ENCODE assay signal across 18 cellular contexts in genomic region chr7:65975814-65976445, GRCh38.
"Had no signal": no experiment of that assay in that cellular context is flagged by ENCODE, and none has a peak within 500 bp of the region (broad histone marks: within the 10 kb centered on the region; RNA-seq: fewer than 3 reads in every experiment).

No MANE protein-coding gene starts in this region.

- FAIRE-seq: endothelial cell of umbilical vein had no signal

- H3K9me3 ChIP-seq: body of pancreas, colonic mucosa, thyroid gland had no signal

- H3K27me3 Mint-ChIP-seq: activated CD4-positive, alpha-beta T cell treated with anti-CD3 and anti-CD28 coated beads for 36 hours; activated naive CD8-positive, alpha-beta T cell; stimulated activated memory B cell treated with anti-CD40 and anti-IgM and Interleukin-4, amounts not matched to agents 10 μg/mL and 1 μg/mL and 100 μg/mL, for 72 hours had no signal

- H3K4me3 ChIP-seq: body of pancreas, colonic mucosa, thyroid gland had no signal

- H3K27me3 ChIP-seq: body of pancreas, colonic mucosa, thyroid gland had no signal

- ATAC-seq: activated CD4-positive, alpha-beta T cell treated with anti-CD3 and anti-CD28 coated beads for 36 hours; activated T-cell treated with anti-CD3 and anti-CD28 coated beads, Interleukin-2, amount 50 U/mL, for 72 hours; body of pancreas; left ventricle myocardium superior; stimulated activated memory B cell treated with anti-CD40 and anti-IgM and Interleukin-4, amounts not matched to agents 10 μg/mL and 1 μg/mL and 100 μg/mL, for 72 hours had no signal

- H3K27ac ChIP-seq: body of pancreas, colonic mucosa, thyroid gland, VCaP had no signal

- H3K9me3 Mint-ChIP-seq: activated T-cell treated with anti-CD3 and anti-CD28 coated beads, Interleukin-2, amount 50 U/mL, for 72 hours; nephron progenitor cell; stimulated activated memory B cell treated with anti-CD40 and anti-IgM and Interleukin-4, amounts not matched to agents 10 μg/mL and 1 μg/mL and 100 μg/mL, for 72 hours had no signal

- H3K27ac Mint-ChIP-seq: activated CD4-positive, alpha-beta T cell treated with anti-CD3 and anti-CD28 coated beads for 36 hours; activated naive CD8-positive, alpha-beta T cell; activated T-cell treated with anti-CD3 and anti-CD28 coated beads, Interleukin-2, amount 50 U/mL, for 72 hours; stimulated activated memory B cell treated with anti-CD40 and anti-IgM and Interleukin-4, amounts not matched to agents 10 μg/mL and 1 μg/mL and 100 μg/mL, for 72 hours had no signal

- DNase-seq: activated CD4-positive, alpha-beta T cell treated with anti-CD3 and anti-CD28 coated beads for 36 hours; activated CD8-positive, alpha-beta memory T cell treated with anti-CD3 and anti-CD28 coated beads, Interleukin-2, amount 50 U/mL, for 48 hours; activated gamma-delta T cell treated with Interleukin-2 at 50 U/mL for 16 hours; activated T-cell treated with anti-CD3 and anti-CD28 coated beads, Interleukin-2, amount 50 U/mL, for 72 hours; amygdala; body of pancreas; caudate nucleus; colonic mucosa; foreskin fibroblast; hippocampal formation; left ventricle myocardium superior; nephron progenitor cell; stimulated activated CD4-positive, alpha-beta T cell treated with anti-CD3 and anti-CD28 coated beads, Interleukin-2, amount 100 ng/mL, for 48 hours; thyroid gland had no signal

- H3K4me3 Mint-ChIP-seq: activated CD4-positive, alpha-beta T cell treated with anti-CD3 and anti-CD28 coated beads for 36 hours; activated naive CD8-positive, alpha-beta T cell; activated T-cell treated with anti-CD3 and anti-CD28 coated beads, Interleukin-2, amount 50 U/mL, for 72 hours; nephron progenitor cell; stimulated activated memory B cell treated with anti-CD40 and anti-IgM and Interleukin-4, amounts not matched to agents 10 μg/mL and 1 μg/mL and 100 μg/mL, for 72 hours had no signal
